Comparison of ENCODE assay signal across 19 cellular contexts in genomic region chr5:143129910-143130703, GRCh38.
DNase-seq lines count a peak whose midpoint lies in the region; ATAC-seq and TF ChIP-seq lines count a peak whose summit lies in the region.
"Had no signal": no experiment of that assay in that cellular context is flagged by ENCODE, and none has a peak within 500 bp of the region (broad histone marks: within the 10 kb centered on the region; RNA-seq: fewer than 3 reads in every experiment).

No MANE protein-coding gene starts in this region.

- H3K9me3 ChIP-seq in HEK293 (ENCODE audit: control insufficient read depth, insufficient read depth, low read depth, low read length) (no peaks in the 10 kb centered on the region), SK-N-MC (ENCODE audit: low read depth, low read length) (no peaks in the 10 kb centered on the region), tibial artery (no peaks in the 10 kb centered on the region), adrenal gland (replicated peaks in 1 of 3) (no peaks in the 10 kb centered on the region), endodermal cell (ENCODE audit: control insufficient read depth, low read length) (no peaks in the 10 kb centered on the region)
- H3K9me3 ChIP-seq: HAP-1 had no signal

- H3K27me3 ChIP-seq in tibial artery = no peaks in the 10 kb centered on the region
- no peaks in the 10 kb centered on the region for H3K27me3 ChIP-seq in adrenal gland
- H3K27me3 ChIP-seq in endodermal cell (ENCODE audit: control insufficient read depth, insufficient read depth, low read length, poor library complexity, severe bottlenecking) = no peaks in the 10 kb centered on the region

- H3K9ac ChIP-seq in SK-N-MC (ENCODE audit: insufficient read length) (no peak overlapping the region), endodermal cell (ENCODE audit: extremely low read depth, low read length, poor library complexity, severe bottlenecking) (no peak overlapping the region)

- no peaks in the 10 kb centered on the region for H3K9me3 Mint-ChIP-seq in stimulated activated memory B cell treated with anti-CD40 and anti-IgM and Interleukin-4, amounts not matched to agents 10 μg/mL and 1 μg/mL and 100 μg/mL, for 72 hours
- no peaks in the 10 kb centered on the region for H3K9me3 Mint-ChIP-seq in endodermal cell
- H3K9me3 Mint-ChIP-seq: CD4-positive, CD25-positive, alpha-beta regulatory T cell had no signal

- no peak overlapping the region for H3K4me3 Mint-ChIP-seq in stimulated activated memory B cell treated with anti-CD40 and anti-IgM and Interleukin-4, amounts not matched to agents 10 μg/mL and 1 μg/mL and 100 μg/mL, for 72 hours
- no peak overlapping the region for H3K4me3 Mint-ChIP-seq in endodermal cell
- H3K4me3 Mint-ChIP-seq: CD4-positive, CD25-positive, alpha-beta regulatory T cell had no signal

- H3K4me1 ChIP-seq in HEK293 (ENCODE audit: control insufficient read depth, insufficient read depth, low read length) (peaks cover 44% of the 10 kb centered on the region), tibial artery (peaks cover 0 to 8% (median 6%) of the 10 kb centered on the region in 4 donors), adrenal gland (replicated peaks in 1 of 2) (peaks cover 15 to 34% of the 10 kb centered on the region in 2 donors), endodermal cell (ENCODE audit: control insufficient read depth, insufficient read depth, low read length) (no peaks in the 10 kb centered on the region)
- H3K4me1 ChIP-seq: HAP-1 had no signal

- ATAC-seq in stimulated activated memory B cell treated with anti-CD40 and anti-IgM and Interleukin-4, amounts not matched to agents 10 μg/mL and 1 μg/mL and 100 μg/mL, for 72 hours = no peak

- intact Hi-C loops in tibial artery (cut with DNase I; ENCODE audit: low total_unique reads) (no loop called here), adrenal gland (cut with DNase I) (no loop called here)

- TF ChIP-seq CTCF in HEK293 (tag by site-specific recombination; IDR thresholded peaks at IDR 0.05) = no peak
- TF ChIP-seq CTCF in tibial artery (IDR thresholded peaks at IDR 0.05) = no peak
- TF ChIP-seq CTCF in adrenal gland (IDR thresholded peaks at IDR 0.05) = no peak
- TF ChIP-seq CTCF in endodermal cell (conservative IDR thresholded peaks at IDR 0.05) = no peak

- POLR2A ChIA-PET in HEK293 (lab: Yijun Ruan, JAX) = no interaction called here

- H3K4me3 ChIP-seq in HEK293 (ENCODE audit: low read depth, low read length) = no peak overlapping the region
- 0 out of 2 replicates have a peak overlapping the region, but pooled peaks have one; percentile 4 for H3K4me3 ChIP-seq in SK-N-MC
- H3K4me3 ChIP-seq in tibial artery = no peak overlapping the region
- H3K4me3 ChIP-seq in adrenal gland = no peak overlapping the region
- H3K4me3 ChIP-seq in endodermal cell (ENCODE audit: low read length) = no peak overlapping the region
- H3K4me3 ChIP-seq: HAP-1 had no signal

- peaks cover 6% of the 10 kb centered on the region for H3K4me1 Mint-ChIP-seq in stimulated activated memory B cell treated with anti-CD40 and anti-IgM and Interleukin-4, amounts not matched to agents 10 μg/mL and 1 μg/mL and 100 μg/mL, for 72 hours
- H3K4me1 Mint-ChIP-seq in endodermal cell = peaks cover 47% of the 10 kb centered on the region
- H3K4me1 Mint-ChIP-seq: CD4-positive, CD25-positive, alpha-beta regulatory T cell had no signal

- H3K36me3 ChIP-seq in HEK293 (ENCODE audit: control insufficient read depth in 2 of 2, insufficient read depth in 1 of 2, low read length in 2 of 2) (no peaks in the 10 kb centered on the region), SK-N-MC (ENCODE audit: insufficient read depth, low read length) (no peaks in the 10 kb centered on the region), tibial artery (peaks cover 0 to 15% (median 3%) of the 10 kb centered on the region in 3 donors), adrenal gland (replicated peaks in 1 of 2) (no peaks in the 10 kb centered on the region), endodermal cell (ENCODE audit: control insufficient read depth, insufficient read depth, low read length) (peaks cover 6% of the 10 kb centered on the region)
- H3K36me3 ChIP-seq: HAP-1 had no signal

- CTCF ChIA-PET in HEK293 (lab: Yijun Ruan, JAX) = no interaction called here

- WGBS in adrenal gland, 4 donors = 88 to 94% (median 93%) methylated on average over 6 of the region's 6 CpGs
- 93 to 98% methylated on average over 5 to 6 of the region's 6 CpGs for WGBS in endodermal cell (ENCODE audit: insufficient coverage in 1 of 2, insufficient read length in 1 of 2), 2 experiments

- H3K36me3 Mint-ChIP-seq in stimulated activated memory B cell treated with anti-CD40 and anti-IgM and Interleukin-4, amounts not matched to agents 10 μg/mL and 1 μg/mL and 100 μg/mL, for 72 hours = peaks cover 12% of the 10 kb centered on the region
- H3K36me3 Mint-ChIP-seq in endodermal cell (ENCODE audit: low read depth) = peaks cover 8% of the 10 kb centered on the region

- TF ChIP-seq POLR2A in adrenal gland (IDR thresholded peaks at IDR 0.05) = no peak

- H3K27ac Mint-ChIP-seq in stimulated activated memory B cell treated with anti-CD40 and anti-IgM and Interleukin-4, amounts not matched to agents 10 μg/mL and 1 μg/mL and 100 μg/mL, for 72 hours = no peak overlapping the region
- no peak overlapping the region for H3K27ac Mint-ChIP-seq in endodermal cell
- H3K27ac Mint-ChIP-seq: CD4-positive, CD25-positive, alpha-beta regulatory T cell had no signal

- no peak overlapping the region; the same call in 1 of the 2 replicates for H3K27ac ChIP-seq in HEK293 (ENCODE audit: extremely low read depth, low read depth, low read length)
- H3K27ac ChIP-seq in SK-N-MC = peak overlapping the region; percentile 52; the same call in 1 of the 2 replicates
- H3K27ac ChIP-seq in tibial artery = no peak overlapping the region
- peak overlapping the region in 1 of 5 donors; percentile 6 for H3K27ac ChIP-seq in adrenal gland
- H3K27ac ChIP-seq in endodermal cell (ENCODE audit: low read depth, low read length) = no peak overlapping the region

- H3K27me3 Mint-ChIP-seq in stimulated activated memory B cell treated with anti-CD40 and anti-IgM and Interleukin-4, amounts not matched to agents 10 μg/mL and 1 μg/mL and 100 μg/mL, for 72 hours = no peaks in the 10 kb centered on the region
- H3K27me3 Mint-ChIP-seq in endodermal cell (ENCODE audit: insufficient read depth) = no peaks in the 10 kb centered on the region
- H3K27me3 Mint-ChIP-seq: CD4-positive, CD25-positive, alpha-beta regulatory T cell had no signal

- no peak for DNase-seq in SK-N-MC (ENCODE audit: low read depth, low spot score)
- peak; percentile 46 for DNase-seq in left kidney (ENCODE audit: low read depth, low spot score)
- no peak for DNase-seq in tibial artery
- no peak for DNase-seq in adrenal gland
- no peak for DNase-seq in endodermal cell
- DNase-seq: ACHN; CD4-positive, CD25-positive, alpha-beta regulatory T cell; COR-L47; KBM-7; MV-4-11; NCI-H187; NCI-H2107; NCI-H510A; NCI-H748 treated with DMSO at 0.1 percent for 48 hours; NK-92 treated with Interleukin-12 subunit alpha and Interleukin-12 subunit beta, amount 100 ng/mL, for 24 hours; SIG-M5 had no signal

TF ChIP-seq in HEK293, 187 proteins besides CTCF, POLR2A, EP300 and RAD21 (continues in another document):
- TF ChIP-seq WT1 (tag by site-specific recombination; IDR thresholded peaks at IDR 0.05) = 0 out of 2 replicates have a peak, but pooled peaks have one; percentile 27
- no peak for TF ChIP-seq KLF7 (tag by site-specific recombination; IDR thresholded peaks at IDR 0.05; ENCODE audit: borderline replicate concordance)
- peak; percentile 78 for TF ChIP-seq ZNF629 (tag by site-specific recombination; IDR thresholded peaks at IDR 0.05)
- no peak for TF ChIP-seq ZNF274 (IDR thresholded peaks at IDR 0.05; ENCODE audit: low read length)
- TF ChIP-seq ZNF274 (tag by site-specific recombination; IDR thresholded peaks at IDR 0.05; ENCODE audit: borderline replicate concordance) = no peak
- TF ChIP-seq SETDB1 (IDR thresholded peaks at IDR 0.05; ENCODE audit: insufficient read length, low read length) = no peak
- TF ChIP-seq PRDM4 (tag by site-specific recombination; IDR thresholded peaks at IDR 0.05) = peak; percentile 44; the same call in 1 of the 2 replicates
- peak; percentile 47; the same call in 1 of the 2 replicates for TF ChIP-seq ZBTB6 (tag by site-specific recombination; IDR thresholded peaks at IDR 0.05)
